In genomic region chr14:26887842-26888241, GRCh38 we compare ENCODE assay signal across 18 cellular contexts.
A peak's percentile ranks its signal among the peaks of the same experiment; 100 is the strongest.
DNase-seq lines count a peak whose midpoint lies in the region; ATAC-seq lines count a peak whose summit lies in the region.
"Had no signal": no experiment of that assay in that cellular context is flagged by ENCODE, and none has a peak within 500 bp of the region (broad histone marks: within the 10 kb centered on the region; RNA-seq: fewer than 3 reads in every experiment).

No MANE protein-coding gene starts in this region.

- no peak overlapping the region for H3K27ac ChIP-seq in neuronal stem cell (replicated peaks; ENCODE audit: low read length)
- no peak overlapping the region for H3K27ac ChIP-seq in SJCRH30
- H3K27ac ChIP-seq: 22Rv1, BLaER1, KMS-11 had no signal

- WGBS in neuronal stem cell (ENCODE audit: extremely low coverage in 2 of 2, insufficient read length in 2 of 2, insufficient replicate concordance in 1 of 2), 2 donors = no CpG with 5 or more reads among the region's 1 CpG

- intact Hi-C loops in Right ventricle myocardium inferior (cut with DNase I) = no loop called here
- intact Hi-C loops in cardiac septum (cut with DNase I) = no loop called here
- intact Hi-C loops in Right ventricle myocardium superior (cut with DNase I) = no loop called here

- H3K4me3 ChIP-seq in neuronal stem cell (ENCODE audit: low read length in 2 of 2) = no peak overlapping the region
- H3K4me3 ChIP-seq in SJCRH30 = no peak overlapping the region
- H3K4me3 ChIP-seq: BLaER1, GM12878, MG63 had no signal

- H3K36me3 ChIP-seq in neuronal stem cell (replicated peaks in 1 of 2; ENCODE audit: control insufficient read depth in 2 of 2, insufficient read depth in 2 of 2, low read length in 2 of 2) (peaks cover 0 to 2% of the 10 kb centered on the region in 2 donors), SJCRH30 (no peaks in the 10 kb centered on the region)
- H3K36me3 ChIP-seq: BLaER1, MG63 had no signal

- H3K4me1 ChIP-seq in neuronal stem cell (ENCODE audit: control insufficient read depth in 2 of 2, insufficient read depth in 1 of 2, low read depth in 1 of 2, low read length in 2 of 2) (peaks cover 3 to 4% of the 10 kb centered on the region in 2 donors), SJCRH30 (no peaks in the 10 kb centered on the region)
- H3K4me1 ChIP-seq: BLaER1 had no signal

- H3K23ac ChIP-seq in neuronal stem cell (ENCODE audit: low read depth, low read length, poor library complexity) = no peak overlapping the region

- no peaks in the 10 kb centered on the region for H3K79me1 ChIP-seq in neuronal stem cell (ENCODE audit: low read depth, low read length)

- no peak overlapping the region for H3K18ac ChIP-seq in neuronal stem cell (ENCODE audit: low read length)

- H2AK5ac ChIP-seq in neuronal stem cell (ENCODE audit: low read depth, low read length) = no peak overlapping the region

- H2BK5ac ChIP-seq in neuronal stem cell (ENCODE audit: low read length) = no peak overlapping the region

- H3K27me3 ChIP-seq in neuronal stem cell (ENCODE audit: control insufficient read depth in 3 of 3, insufficient read depth in 3 of 3, low read depth in 1 of 3, low read length in 3 of 3) (no peaks in the 10 kb centered on the region), SJCRH30 (no peaks in the 10 kb centered on the region)
- H3K27me3 ChIP-seq: BLaER1, MG63 had no signal

- peak; percentile 92 for ATAC-seq in Right ventricle myocardium inferior
- peak; percentile 92 for ATAC-seq in Right ventricle myocardium superior (ENCODE audit: poor library complexity)
- no peak for ATAC-seq in GM21825 (IDR thresholded peaks at IDR 0.05; ENCODE audit: unreplicated experiment)
- ATAC-seq in GM21723 (IDR thresholded peaks at IDR 0.05; ENCODE audit: unreplicated experiment) = no peak
- ATAC-seq: GM12878 had no signal

- H4K91ac ChIP-seq in neuronal stem cell (ENCODE audit: low read depth, low read length, poor library complexity) = no peak overlapping the region

- H2BK15ac ChIP-seq in neuronal stem cell (ENCODE audit: low read length) = no peak overlapping the region

- H3K14ac ChIP-seq in neuronal stem cell (ENCODE audit: low read length) = no peak overlapping the region

- H3K4me2 ChIP-seq in neuronal stem cell (ENCODE audit: insufficient read depth, low read length, poor library complexity, severe bottlenecking) = no peak overlapping the region
- H3K4me2 ChIP-seq: BLaER1, KMS-11 had no signal

- no peak overlapping the region for H4K8ac ChIP-seq in neuronal stem cell (ENCODE audit: low read depth, low read length)

- H3K9ac ChIP-seq in neuronal stem cell (ENCODE audit: low read depth, low read length, poor library complexity) = no peak overlapping the region
- H3K9ac ChIP-seq: BLaER1, KMS-11 had no signal

- peaks cover 2 to 4% of the 10 kb centered on the region in 2 donors for H3K9me3 ChIP-seq in neuronal stem cell (replicated peaks in 1 of 2; ENCODE audit: control insufficient read depth in 2 of 2, insufficient read depth in 1 of 2, low read depth in 1 of 2, low read length in 2 of 2)
- H3K9me3 ChIP-seq in SJCRH30 (replicated peaks) = no peaks in the 10 kb centered on the region
- H3K9me3 ChIP-seq: BLaER1 had no signal

- no peak overlapping the region for H2BK120ac ChIP-seq in neuronal stem cell (ENCODE audit: low read depth, low read length)

- H3K4ac ChIP-seq in neuronal stem cell (ENCODE audit: low read length) = no peak overlapping the region

- DNase-seq in Right ventricle myocardium inferior (ENCODE audit: missing footprints) (no peak), cardiac septum (ENCODE audit: low spot score) (no peak), Right ventricle myocardium superior (peak; percentile 51), neuronal stem cell (ENCODE audit: low spot score) (no peak), SJCRH30 (no peak), cortex of kidney (lab: John Stamatoyannopoulos, UW) (no peak)
- DNase-seq: CD8-positive, alpha-beta memory T cell; DND-41; MG63; NCI-H1092 treated with DMSO at 0.1 percent for 48 hours; NCI-H2227 treated with DMSO at 0.1 percent for 48 hours; NCI-H524 had no signal

- H2AFZ ChIP-seq in neuronal stem cell (ENCODE audit: low read length) = peak overlapping the region; percentile 7

- H2BK12ac ChIP-seq in neuronal stem cell (ENCODE audit: low read length) = no peak overlapping the region

Comparison
In these comparisons a context has a peak if more than half of its experiments do, and no peak if none do; other contexts are left out.
1. ATAC-seq: peak in Right ventricle myocardium inferior (single experiment) and Right ventricle myocardium superior (single experiment); none in GM21825 (single experiment) and GM21723 (single experiment).